8 cellular contexts compared by ENCODE assay signal in genomic region chr12:6891637-6892036, GRCh38. TPM values are rescaled to one million over a fixed set of nuclear protein-coding genes. Genes with fewer than 3 reads are reported as not detected.
A peak's percentile ranks its signal among the peaks of the same experiment; 100 is the strongest.
DNase-seq lines count a peak whose midpoint lies in the region; ATAC-seq lines count a peak whose summit lies in the region.

No MANE protein-coding gene starts in this region.

- H3K4me3 ChIP-seq in skeletal muscle cell (ENCODE audit: low read depth, low read length) = peak overlapping the region; percentile 55

- peak; percentile 42 for DNase-seq in NCI-H146 (lab: John Stamatoyannopoulos, UW)
- no peak for DNase-seq in NCI-H146 treated with DMSO at 0.1 percent for 48 hours (lab: John Stamatoyannopoulos, UW; ENCODE audit: unreplicated experiment)
- no peak for DNase-seq in T-helper 17 cell
- peak; percentile 1 for DNase-seq in Right ventricle myocardium superior
- DNase-seq in skeletal muscle cell (ENCODE audit: low read depth) = no peak
- DNase-seq in NCI-H1694 (lab: John Stamatoyannopoulos, UW) = no peak
- no peak for DNase-seq in UCSD-AML1 (lab: John Stamatoyannopoulos, UW; ENCODE audit: unreplicated experiment)
- DNase-seq in islet precursor cell = no peak

- H3K27me3 Mint-ChIP-seq in T-helper 17 cell = no peaks in the 10 kb centered on the region

- ATAC-seq in T-helper 17 cell (no peak), Right ventricle myocardium superior (ENCODE audit: poor library complexity) (no peak)

- H3K27ac Mint-ChIP-seq in T-helper 17 cell = peak overlapping the region; percentile 95

- intact Hi-C loops in Right ventricle myocardium superior (cut with DNase I) = no loop called here

- peak overlapping the region; percentile 82 for H3K4me3 Mint-ChIP-seq in T-helper 17 cell

- H3K9me3 ChIP-seq in T-helper 17 cell (ENCODE audit: control insufficient read depth, low read length, poor library complexity, severe bottlenecking) = no peaks in the 10 kb centered on the region

- peaks cover 5% of the 10 kb centered on the region for H3K4me1 Mint-ChIP-seq in T-helper 17 cell

- H3K36me3 Mint-ChIP-seq in T-helper 17 cell (ENCODE audit: low read depth) = no peaks in the 10 kb centered on the region

RNA-seq across cellular contexts. Expression of gene LRRC23, which starts 13.0 kb away (rescaled TPM):
- 10 to 100 TPM in 1 of 2 donors, 1 to 10 TPM in 1; 7.3 to 13.4 TPM for total RNA-seq in T-helper 17 cell
- total RNA-seq in Right ventricle myocardium superior = 8.2 TPM

RNA-seq across cellular contexts. Expression of gene SPSB2, which starts 18.5 kb away (rescaled TPM):
- total RNA-seq in T-helper 17 cell (1 to 10 TPM; 6.7 to 8.7 TPM), Right ventricle myocardium superior (3.2 TPM)

RNA-seq across cellular contexts. Expression of gene ENO2, which starts 22.7 kb away (rescaled TPM):
- total RNA-seq in T-helper 17 cell (10 to 100 TPM; 80.2 to 80.7 TPM), Right ventricle myocardium superior (7.4 TPM)

RNA-seq across cellular contexts. Expression of gene TPI1, which starts 24.3 kb away (rescaled TPM):
- 100 to 1,000 TPM; 140 to 144 TPM for total RNA-seq in T-helper 17 cell
- 804 TPM for total RNA-seq in Right ventricle myocardium superior

RNA-seq across cellular contexts. Expression of gene ATN1, which starts 36.1 kb away (rescaled TPM):
- total RNA-seq in T-helper 17 cell (10 to 100 TPM; 24.1 to 28.9 TPM), Right ventricle myocardium superior (69.7 TPM)

Comparison
In these comparisons a context has a peak if more than half of its experiments do, and no peak if none do; other contexts are left out.
1. DNase-seq: peak in NCI-H146 (single experiment) and Right ventricle myocardium superior (single experiment); none in NCI-H146 treated with DMSO at 0.1 percent for 48 hours (single experiment), T-helper 17 cell (0 of 3), skeletal muscle cell (single experiment), NCI-H1694 (single experiment), UCSD-AML1 (single experiment) and islet precursor cell (single experiment).